11 cellular contexts compared by ENCODE assay signal in genomic region chr5:76084496-76085285, GRCh38. TPM values are rescaled to one million over a fixed set of nuclear protein-coding genes. Genes with fewer than 3 reads are reported as not detected.
A peak's percentile ranks its signal among the peaks of the same experiment; 100 is the strongest.
DNase-seq lines count a peak whose midpoint lies in the region; ATAC-seq and TF ChIP-seq lines count a peak whose summit lies in the region.
"Had no signal": no experiment of that assay in that cellular context is flagged by ENCODE, and none has a peak within 500 bp of the region (broad histone marks: within the 10 kb centered on the region; RNA-seq: fewer than 3 reads in every experiment).

No MANE protein-coding gene starts in this region.

- CTCF ChIA-PET in activated CD4-positive, alpha-beta T cell treated with anti-CD3 and anti-CD28 coated beads, Interleukin-2, amount 10 ng/mL, durations not matched to agents 7 days and 5 days (lab: Charles Lee), result interaction anchor here (0.6 to 1.6 kb wide), 2 partner anchors 14 to 540 kb away, joined by 3 to 4 read pairs; no protein-coding TSS in a partner anchor

- 1 to 5% (median 3%) methylated on average over 34 to 75 of the region's 75 CpGs for WGBS in stomach, 5 donors

- peaks cover 24 to 79% (median 48%) of the 10 kb centered on the region in 3 donors for H3K27me3 ChIP-seq in stomach

- no peak for ATAC-seq in GM21786 (IDR thresholded peaks at IDR 0.05; ENCODE audit: unreplicated experiment)
- ATAC-seq: HCT116 had no signal

- no peaks in the 10 kb centered on the region for H3K9me3 Mint-ChIP-seq in activated CD4-positive, alpha-beta T cell treated with anti-CD3 and anti-CD28 coated beads, Interleukin-2, amount 10 ng/mL, durations not matched to agents 7 days and 5 days

- H3K36me3 ChIP-seq in stomach, result no peaks in the 10 kb centered on the region

- peaks cover 84% of the 10 kb centered on the region for H3K27me3 Mint-ChIP-seq in activated CD4-positive, alpha-beta T cell treated with anti-CD3 and anti-CD28 coated beads, Interleukin-2, amount 10 ng/mL, durations not matched to agents 7 days and 5 days

- POLR2A ChIA-PET in activated CD4-positive, alpha-beta T cell treated with anti-CD3 and anti-CD28 coated beads, Interleukin-2, amount 10 ng/mL, durations not matched to agents 7 days and 5 days (lab: Charles Lee), result no interaction called here

- H3K9me3 ChIP-seq in stomach, result no peaks in the 10 kb centered on the region

- peaks cover 26% of the 10 kb centered on the region for H3K4me1 Mint-ChIP-seq in activated CD4-positive, alpha-beta T cell treated with anti-CD3 and anti-CD28 coated beads, Interleukin-2, amount 10 ng/mL, durations not matched to agents 7 days and 5 days

- no peaks in the 10 kb centered on the region for H3K36me3 Mint-ChIP-seq in activated CD4-positive, alpha-beta T cell treated with anti-CD3 and anti-CD28 coated beads, Interleukin-2, amount 10 ng/mL, durations not matched to agents 7 days and 5 days (ENCODE audit: low read depth)
- H3K36me3 Mint-ChIP-seq: CD4-positive, CD25-positive, alpha-beta regulatory T cell had no signal

- peaks cover 23 to 40% (median 33%) of the 10 kb centered on the region in 4 donors for H3K4me1 ChIP-seq in stomach

- intact Hi-C loops in head of caudate nucleus (cut with DNase I) (no loop called here), stomach (cut with DNase I; ENCODE audit: low total_unique reads) (no loop called here)

- H3K4me3 Mint-ChIP-seq in activated CD4-positive, alpha-beta T cell treated with anti-CD3 and anti-CD28 coated beads, Interleukin-2, amount 10 ng/mL, durations not matched to agents 7 days and 5 days, result peak overlapping the region; percentile 67

- peak overlapping the region; percentile 31 to 55 (median 38) for H3K4me3 ChIP-seq in stomach
- H3K4me3 ChIP-seq: PC-9 had no signal

- peak; percentile 3 for DNase-seq in activated naive CD4-positive, alpha-beta T cell treated with Interleukin-2 at 50 U/mL for 16 hours
- DNase-seq in activated naive CD4-positive, alpha-beta T cell (lab: John Stamatoyannopoulos, UW), result no peak
- DNase-seq in activated CD4-positive, alpha-beta T cell treated with anti-CD3 and anti-CD28 coated beads, Interleukin-2, amount 10 ng/mL, durations not matched to agents 7 days and 5 days, result no peak
- peak in 39 of 42 donors; percentile 10 to 70 (median 39) for DNase-seq in head of caudate nucleus
- DNase-seq in stomach, result no peak
- DNase-seq in kidney tubule cell (ENCODE audit: low spot score), result no peak
- DNase-seq in MV-4-11 (lab: John Stamatoyannopoulos, UW), result no peak
- DNase-seq: PC-9 had no signal

- no peak overlapping the region for H3K27ac Mint-ChIP-seq in activated CD4-positive, alpha-beta T cell treated with anti-CD3 and anti-CD28 coated beads, Interleukin-2, amount 10 ng/mL, durations not matched to agents 7 days and 5 days
- H3K27ac Mint-ChIP-seq: CD4-positive, CD25-positive, alpha-beta regulatory T cell had no signal

- no peak for TF ChIP-seq CTCF in stomach (IDR thresholded peaks at IDR 0.05)

- TF ChIP-seq POLR2A in stomach (IDR thresholded peaks at IDR 0.05), result no peak

- no peak overlapping the region for H3K27ac ChIP-seq in stomach
- H3K27ac ChIP-seq: PC-9 had no signal

- TF ChIP-seq EP300 in stomach (IDR thresholded peaks at IDR 0.05), result no peak

RNA-seq across cellular contexts. Expression of gene SV2C, which starts 1.5 kb away (rescaled TPM):
- total RNA-seq in activated CD4-positive, alpha-beta T cell treated with anti-CD3 and anti-CD28 coated beads, Interleukin-2, amount 10 ng/mL, durations not matched to agents 7 days and 5 days, result under 1 TPM; 0.07 to 0.10 TPM
- total RNA-seq in stomach, result 10 to 100 TPM in 1 of 5 donors, 1 to 10 TPM in 3, not detected in 1; 1.3 to 30.8 (median 1.6) TPM
- polyA plus RNA-seq in stomach, result under 1 TPM in 2 of 3 donors, not detected in 1; 0.13 to 0.19 TPM
- total RNA-seq: PC-9 had no signal

Comparison
In these comparisons a context has a peak if more than half of its experiments do, and no peak if none do; other contexts are left out.
1. DNase-seq: peak in activated naive CD4-positive, alpha-beta T cell treated with Interleukin-2 at 50 U/mL for 16 hours (single experiment) and head of caudate nucleus (39 of 42); none in activated naive CD4-positive, alpha-beta T cell (0 of 4), activated CD4-positive, alpha-beta T cell treated with anti-CD3 and anti-CD28 coated beads, Interleukin-2, amount 10 ng/mL, durations not matched to agents 7 days and 5 days (single experiment), stomach (single experiment), kidney tubule cell (single experiment) and MV-4-11 (single experiment).